In genomic region chr6:169190144-169190584, GRCh38 we compare ENCODE assay signal across 12 cellular contexts.
A peak's percentile ranks its signal among the peaks of the same experiment; 100 is the strongest.
DNase-seq lines count a peak whose midpoint lies in the region; ATAC-seq, FAIRE-seq and TF ChIP-seq lines count a peak whose summit lies in the region.
"Had no signal": no experiment of that assay in that cellular context is flagged by ENCODE, and none has a peak within 500 bp of the region (broad histone marks: within the 10 kb centered on the region; RNA-seq: fewer than 3 reads in every experiment).

No MANE protein-coding gene starts in this region.

- CTCF ChIA-PET in BJ (lab: Yijun Ruan, JAX): interaction anchor here (0.6 to 1.2 kb wide), 5 partner anchors 10 to 331 kb away, joined by 3 to 4 read pairs (median 3); no protein-coding TSS in a partner anchor

- H3K4me2 ChIP-seq in skeletal muscle satellite cell (ENCODE audit: low read length): peak overlapping the region; percentile 17

- no peaks in the 10 kb centered on the region for H3K27me3 ChIP-seq in BJ (ENCODE audit: control insufficient read depth, insufficient read depth, low read length)
- no peaks in the 10 kb centered on the region for H3K27me3 ChIP-seq in skeletal muscle satellite cell (ENCODE audit: control insufficient read depth, insufficient read depth, low read length)
- H3K27me3 ChIP-seq in endodermal cell (ENCODE audit: control insufficient read depth, insufficient read depth, low read length, poor library complexity, severe bottlenecking): no peaks in the 10 kb centered on the region

- no peak for TF ChIP-seq CTCF in BJ (IDR thresholded peaks at IDR 0.05; ENCODE audit: insufficient read depth, low read depth, low read length)
- no peak for TF ChIP-seq CTCF in astrocyte of the spinal cord (IDR thresholded peaks at IDR 0.05; ENCODE audit: low read depth, low read length)
- TF ChIP-seq CTCF in kidney (IDR thresholded peaks at IDR 0.05; ENCODE audit: borderline replicate concordance, extremely low read depth, insufficient read depth): no peak
- no peak for TF ChIP-seq CTCF in endodermal cell (conservative IDR thresholded peaks at IDR 0.05)

- no peak overlapping the region for H3K4me3 Mint-ChIP-seq in endodermal cell
- H3K4me3 Mint-ChIP-seq: activated CD8-positive, alpha-beta T cell treated with anti-CD3 and anti-CD28 coated beads for 36 hours; CD4-positive, CD25-positive, alpha-beta regulatory T cell had no signal

- H3K27ac ChIP-seq in kidney (ENCODE audit: low read depth in 2 of 2, low read length in 2 of 2) (peak overlapping the region; percentile 33 to 82), endodermal cell (ENCODE audit: low read depth, low read length) (no peak overlapping the region)

- POLR2A ChIA-PET in BJ (lab: Charles Lee): interaction anchor here (0.7 to 1.3 kb wide), 3 partner anchors 17 to 154 kb away, joined by 3 to 5 read pairs (median 4); no protein-coding TSS in a partner anchor

- no peaks in the 10 kb centered on the region for H3K27me3 Mint-ChIP-seq in endodermal cell (ENCODE audit: insufficient read depth)
- H3K27me3 Mint-ChIP-seq: CD4-positive, CD25-positive, alpha-beta regulatory T cell had no signal

- no peak overlapping the region for H3K27ac Mint-ChIP-seq in endodermal cell
- H3K27ac Mint-ChIP-seq: activated CD8-positive, alpha-beta T cell treated with anti-CD3 and anti-CD28 coated beads for 36 hours; CD4-positive, CD25-positive, alpha-beta regulatory T cell had no signal

- in situ Hi-C loops in astrocyte of the spinal cord (cut with HindIII; ENCODE audit: low sequenced_read_pairs): no loop called here

- no peaks in the 10 kb centered on the region for H3K4me1 Mint-ChIP-seq in endodermal cell
- H3K4me1 Mint-ChIP-seq: CD4-positive, CD25-positive, alpha-beta regulatory T cell had no signal

- H3K4me3 ChIP-seq in BJ (ENCODE audit: low read depth, low read length) (no peak overlapping the region), astrocyte of the spinal cord (ENCODE audit: low read depth, low read length) (no peak overlapping the region), kidney (ENCODE audit: low read length in 2 of 2) (no peak overlapping the region), skeletal muscle satellite cell (ENCODE audit: low read length) (no peak overlapping the region), endodermal cell (ENCODE audit: low read length) (no peak overlapping the region)
- H3K4me3 ChIP-seq: K562 had no signal

- H3K36me3 Mint-ChIP-seq in endodermal cell (ENCODE audit: low read depth): no peaks in the 10 kb centered on the region
- H3K36me3 Mint-ChIP-seq: CD4-positive, CD25-positive, alpha-beta regulatory T cell had no signal

- intact Hi-C loops in kidney (cut with DNase I): no loop called here

- peaks cover 9 to 19% of the 10 kb centered on the region in 2 donors for H3K4me1 ChIP-seq in kidney (ENCODE audit: control insufficient read depth in 1 of 2, insufficient read depth in 1 of 2, low read depth in 1 of 2, low read length in 2 of 2)
- H3K4me1 ChIP-seq in skeletal muscle satellite cell (ENCODE audit: control insufficient read depth, insufficient read depth, low read length): peaks cover 34% of the 10 kb centered on the region
- H3K4me1 ChIP-seq in endodermal cell (ENCODE audit: control insufficient read depth, insufficient read depth, low read length): no peaks in the 10 kb centered on the region

- H3K9me3 Mint-ChIP-seq in endodermal cell: peaks cover 2% of the 10 kb centered on the region
- H3K9me3 Mint-ChIP-seq: activated CD8-positive, alpha-beta T cell treated with anti-CD3 and anti-CD28 coated beads for 36 hours had no signal

- DNase-seq in BJ (ENCODE audit: low read depth) (peak; percentile 97), astrocyte of the spinal cord (ENCODE audit: low read depth, low spot score) (peak; percentile 87), kidney (peak; percentile 94), NOMO-1 treated with DMSO at 0.1 percent for 48 hours (lab: John Stamatoyannopoulos, UW; ENCODE audit: unreplicated experiment) (no peak), endodermal cell (no peak)
- no peak for DNase-seq in activated CD4-positive, alpha-beta T cell treated with anti-CD3 and anti-CD28 coated beads for 48 hours
- DNase-seq: activated CD8-positive, alpha-beta T cell treated with anti-CD3 and anti-CD28 coated beads for 36 hours; CD4-positive, CD25-positive, alpha-beta regulatory T cell had no signal

- H3K9me3 ChIP-seq in kidney (ENCODE audit: control insufficient read depth in 1 of 2, low read length in 2 of 2) (no peaks in the 10 kb centered on the region), skeletal muscle satellite cell (replicated peaks; ENCODE audit: low read length) (no peaks in the 10 kb centered on the region), endodermal cell (ENCODE audit: control insufficient read depth, low read length) (peaks cover 6% of the 10 kb centered on the region)

- ATAC-seq in HG02642 (IDR thresholded peaks at IDR 0.05; ENCODE audit: poor library complexity, unreplicated experiment): no peak
- ATAC-seq: activated CD8-positive, alpha-beta T cell treated with anti-CD3 and anti-CD28 coated beads for 36 hours; K562 had no signal

- FAIRE-seq in kidney (lab: Jason Lieb, UNC): no peak
- FAIRE-seq: GM12891, K562 had no signal

- H3K9ac ChIP-seq in kidney (ENCODE audit: low read length in 2 of 2) (no peak overlapping the region), skeletal muscle satellite cell (ENCODE audit: low read depth, low read length) (peak overlapping the region; percentile 68), endodermal cell (ENCODE audit: extremely low read depth, low read length, poor library complexity, severe bottlenecking) (no peak overlapping the region)

- WGBS in endodermal cell (ENCODE audit: insufficient coverage in 1 of 2, insufficient read length in 1 of 2), 2 experiments: 85 to 100% methylated on average over 1 to 8 of the region's 8 CpGs

- H3K36me3 ChIP-seq in BJ (ENCODE audit: control insufficient read depth, insufficient read depth, low read length) (no peaks in the 10 kb centered on the region), kidney (ENCODE audit: control insufficient read depth in 1 of 2, insufficient read depth in 2 of 2, low read length in 2 of 2) (no peaks in the 10 kb centered on the region), skeletal muscle satellite cell (ENCODE audit: insufficient read depth, low read length) (no peaks in the 10 kb centered on the region), endodermal cell (ENCODE audit: control insufficient read depth, insufficient read depth, low read length) (no peaks in the 10 kb centered on the region)

Comparison
In these comparisons a context has a peak if more than half of its experiments do, and no peak if none do; other contexts are left out.
1. DNase-seq: peak in BJ (single experiment), astrocyte of the spinal cord (single experiment) and kidney (single experiment); none in NOMO-1 treated with DMSO at 0.1 percent for 48 hours (single experiment), activated CD4-positive, alpha-beta T cell treated with anti-CD3 and anti-CD28 coated beads for 48 hours (single experiment) and endodermal cell (single experiment).